Comparison of ENCODE assay signal across 21 cellular contexts in the genomic region with DNA sequence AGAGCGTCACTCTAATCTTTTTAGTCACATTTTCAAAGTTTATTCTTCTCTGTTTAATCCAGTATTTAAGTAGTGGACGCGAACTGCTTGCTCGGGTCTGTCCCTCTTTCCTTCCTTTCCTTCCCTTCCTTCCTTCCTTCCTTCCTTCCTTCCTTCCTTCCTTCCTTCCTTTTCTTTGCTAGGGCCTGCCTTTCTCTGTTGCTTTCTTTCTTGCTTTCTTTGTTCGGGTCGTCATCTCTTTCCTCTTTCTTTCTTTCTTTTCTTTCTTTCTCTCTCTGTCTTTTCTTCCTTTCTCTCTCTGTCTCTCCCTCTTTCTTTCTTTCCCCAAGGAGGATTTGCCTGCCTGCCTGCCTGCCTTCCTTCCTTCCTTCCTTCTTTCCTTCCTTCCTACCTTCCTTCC. TPM values are rescaled to one million over a fixed set of nuclear protein-coding genes. Genes with fewer than 3 reads are reported as not detected.
DNase-seq lines count a peak whose midpoint lies in the region; ATAC-seq and TF ChIP-seq lines count a peak whose summit lies in the region.
"Had no signal": no experiment of that assay in that cellular context is flagged by ENCODE, and none has a peak within 500 bp of the region (broad histone marks: within the 10 kb centered on the region; RNA-seq: fewer than 3 reads in every experiment).

No MANE protein-coding gene starts in this region.

- H3K9me3 ChIP-seq in BLaER1, result no peaks in the 10 kb centered on the region
- H3K9me3 ChIP-seq: adrenal gland had no signal

- H3K4me1 Mint-ChIP-seq in IgD-negative memory B cell (peaks cover 23 to 30% (median 30%) of the 10 kb centered on the region in 3 donors), memory B cell (peaks cover 30% of the 10 kb centered on the region)
- peaks cover 52% of the 10 kb centered on the region for H3K4me1 Mint-ChIP-seq in stimulated activated memory B cell treated with anti-CD40 and anti-IgM and Interleukin-4, amounts not matched to agents 10 μg/mL and 1 μg/mL and 100 μg/mL, for 72 hours

- peaks cover 49% of the 10 kb centered on the region for H3K27me3 ChIP-seq in BLaER1

- no peak for DNase-seq in memory B cell (ENCODE audit: low spot score in 2 of 2)
- no peak for DNase-seq in stimulated activated CD4-positive, alpha-beta T cell treated with anti-CD3 and anti-CD28 coated beads, Interleukin-1b, Interleukin-23, amount 100 ng/mL, for 48 hours
- DNase-seq in NCI-H2081 treated with DMSO at 0.1 percent for 48 hours (lab: John Stamatoyannopoulos, UW), result no peak
- DNase-seq in GM20000 (ENCODE audit: low spot score), result no peak
- no peak for DNase-seq in activated gamma-delta T cell (lab: John Stamatoyannopoulos, UW)
- DNase-seq: activated CD4-positive, alpha-beta T cell treated with anti-CD3 and anti-CD28 coated beads for 4 hours; activated CD8-positive, alpha-beta memory T cell treated with anti-CD3 and anti-CD28 coated beads, Interleukin-2, amount 10 ng/mL, durations not matched to agents 7 days and 5 days; adrenal gland; erythroblast; MV-4-11; NCI-H1694 treated with DMSO at 0.1 percent for 48 hours; NCI-H2227 treated with DMSO at 0.1 percent for 48 hours; NCI-H748 treated with DMSO at 0.1 percent for 48 hours; stimulated activated CD4-positive, alpha-beta T cell treated with anti-CD3 and anti-CD28 coated beads, Interleukin-2, amount 100 ng/mL, for 24 hours; stimulated activated naive CD4-positive, alpha-beta T cell treated with Interleukin-2 at 50 U/mL for 16 hours; SW 1271 had no signal

- ATAC-seq in memory B cell (ENCODE audit: low read depth), result no peak
- ATAC-seq in stimulated activated memory B cell treated with anti-CD40 and anti-IgM and Interleukin-4, amounts not matched to agents 10 μg/mL and 1 μg/mL and 100 μg/mL, for 72 hours, result no peak
- ATAC-seq: activated CD8-positive, alpha-beta memory T cell treated with anti-CD3 and anti-CD28 coated beads, Interleukin-2, amount 10 ng/mL, durations not matched to agents 7 days and 5 days had no signal

- H3K9me3 Mint-ChIP-seq in IgD-negative memory B cell (peaks cover 2 to 3% (median 2%) of the 10 kb centered on the region in 3 donors), memory B cell (no peaks in the 10 kb centered on the region)
- peaks cover 2% of the 10 kb centered on the region for H3K9me3 Mint-ChIP-seq in stimulated activated memory B cell treated with anti-CD40 and anti-IgM and Interleukin-4, amounts not matched to agents 10 μg/mL and 1 μg/mL and 100 μg/mL, for 72 hours
- H3K9me3 Mint-ChIP-seq: activated T-helper 1 cell treated with anti-CD3 and anti-CD28 coated beads, Interleukin-12 subunit alpha, Interleukin-12 subunit beta, Interleukin-2, Interleukin-4 antibody, amounts not matched to agents 30 ng/mL and 10 ng/mL and 1 ng/mL, durations not matched to agents 14 hours and 24 hours and 36 hours had no signal

- no peaks in the 10 kb centered on the region; the same call in 1 of the 2 replicates for H4K20me1 ChIP-seq in BLaER1

- peak overlapping the region; percentile 99 for H3K4me2 ChIP-seq in BLaER1

- H3K9ac ChIP-seq in BLaER1, result no peak overlapping the region
- H3K9ac ChIP-seq: parathyroid adenoma had no signal

- peaks cover 3% of the 10 kb centered on the region for H3K27me3 Mint-ChIP-seq in IgD-negative memory B cell
- H3K27me3 Mint-ChIP-seq in memory B cell, result peaks cover 3% of the 10 kb centered on the region
- no peaks in the 10 kb centered on the region for H3K27me3 Mint-ChIP-seq in stimulated activated memory B cell treated with anti-CD40 and anti-IgM and Interleukin-4, amounts not matched to agents 10 μg/mL and 1 μg/mL and 100 μg/mL, for 72 hours

- H3K4me1 ChIP-seq in BLaER1, result peaks cover 97% of the 10 kb centered on the region

- no peak for TF ChIP-seq CTCF in GM20000 (IDR thresholded peaks at IDR 0.05; ENCODE audit: extremely low read depth, missing control alignments)

- H3K4me3 ChIP-seq in BLaER1, result no peak overlapping the region

- H3K27ac Mint-ChIP-seq in IgD-negative memory B cell (peak overlapping the region in 1 of 3 donors; percentile 45), memory B cell (peak overlapping the region; percentile 14)
- H3K27ac Mint-ChIP-seq in stimulated activated memory B cell treated with anti-CD40 and anti-IgM and Interleukin-4, amounts not matched to agents 10 μg/mL and 1 μg/mL and 100 μg/mL, for 72 hours, result peak overlapping the region; percentile 7
- H3K27ac Mint-ChIP-seq: activated CD8-positive, alpha-beta memory T cell treated with anti-CD3 and anti-CD28 coated beads, Interleukin-2, amount 10 ng/mL, durations not matched to agents 7 days and 5 days; activated T-helper 1 cell treated with anti-CD3 and anti-CD28 coated beads, Interleukin-12 subunit alpha, Interleukin-12 subunit beta, Interleukin-2, Interleukin-4 antibody, amounts not matched to agents 30 ng/mL and 10 ng/mL and 1 ng/mL, durations not matched to agents 14 hours and 24 hours and 36 hours had no signal

- no peaks in the 10 kb centered on the region for H3K36me3 ChIP-seq in BLaER1
- H3K36me3 ChIP-seq: adrenal gland had no signal

- H3K36me3 Mint-ChIP-seq in IgD-negative memory B cell (no peaks in the 10 kb centered on the region), memory B cell (peaks cover 5% of the 10 kb centered on the region)
- H3K36me3 Mint-ChIP-seq in stimulated activated memory B cell treated with anti-CD40 and anti-IgM and Interleukin-4, amounts not matched to agents 10 μg/mL and 1 μg/mL and 100 μg/mL, for 72 hours, result no peaks in the 10 kb centered on the region

- peak overlapping the region; percentile 9 to 75 (median 60) for H3K4me3 Mint-ChIP-seq in IgD-negative memory B cell
- peak overlapping the region; percentile 58 for H3K4me3 Mint-ChIP-seq in memory B cell
- H3K4me3 Mint-ChIP-seq in stimulated activated memory B cell treated with anti-CD40 and anti-IgM and Interleukin-4, amounts not matched to agents 10 μg/mL and 1 μg/mL and 100 μg/mL, for 72 hours, result no peak overlapping the region
- H3K4me3 Mint-ChIP-seq: activated CD8-positive, alpha-beta memory T cell treated with anti-CD3 and anti-CD28 coated beads, Interleukin-2, amount 10 ng/mL, durations not matched to agents 7 days and 5 days; activated T-helper 1 cell treated with anti-CD3 and anti-CD28 coated beads, Interleukin-12 subunit alpha, Interleukin-12 subunit beta, Interleukin-2, Interleukin-4 antibody, amounts not matched to agents 30 ng/mL and 10 ng/mL and 1 ng/mL, durations not matched to agents 14 hours and 24 hours and 36 hours had no signal

- H3K27ac ChIP-seq in BLaER1, result no peak overlapping the region
- H3K27ac ChIP-seq: parathyroid adenoma had no signal

RNA-seq across cellular contexts. Expression of gene ACKR3, which starts 3.0 kb away (rescaled TPM):
- polyA plus RNA-seq in IgD-negative memory B cell, result 1.4 TPM
